ENCODE assay signal across 11 cellular contexts in genomic region chr13:91078093-91078679, GRCh38.
DNase-seq lines count a peak whose midpoint lies in the region; ATAC-seq, FAIRE-seq and TF ChIP-seq lines count a peak whose summit lies in the region.
"Had no signal": no experiment of that assay in that cellular context is flagged by ENCODE, and none has a peak within 500 bp of the region (broad histone marks: within the 10 kb centered on the region; RNA-seq: fewer than 3 reads in every experiment).

No MANE protein-coding gene starts in this region.

- DNase-seq in D721Med (ENCODE audit: insufficient read length, low spot score): no peak
- peak; percentile 53 for DNase-seq in HT-29 (ENCODE audit: low spot score)
- peak; percentile 11 for DNase-seq in SW480 (ENCODE audit: low spot score)
- DNase-seq in kidney tubule cell (ENCODE audit: low spot score): peak; percentile 28
- DNase-seq in activated CD4-positive, alpha-beta memory T cell treated with anti-CD3 and anti-CD28 coated beads, Interleukin-2, amount 10 ng/mL, durations not matched to agents 7 days and 5 days: no peak
- no peak for DNase-seq in natural killer cell treated with Interleukin-12 subunit alpha and Interleukin-12 subunit beta and Interleukin-15 and Interleukin-18, amount 100 ng/mL, for 72 hours (ENCODE audit: low spot score)
- DNase-seq: amniotic stem cell, left cardiac atrium, T-cell had no signal

- no peaks in the 10 kb centered on the region for H3K4me1 Mint-ChIP-seq in activated CD4-positive, alpha-beta memory T cell treated with anti-CD3 and anti-CD28 coated beads, Interleukin-2, amount 10 ng/mL, durations not matched to agents 7 days and 5 days
- H3K4me1 Mint-ChIP-seq in natural killer cell treated with Interleukin-12 subunit alpha and Interleukin-12 subunit beta and Interleukin-15 and Interleukin-18, amount 100 ng/mL, for 72 hours (ENCODE audit: low read depth in 2 of 2): no peaks in the 10 kb centered on the region
- H3K4me1 Mint-ChIP-seq: T-cell had no signal

- H3K4me3 Mint-ChIP-seq in activated CD4-positive, alpha-beta memory T cell treated with anti-CD3 and anti-CD28 coated beads, Interleukin-2, amount 10 ng/mL, durations not matched to agents 7 days and 5 days: no peak overlapping the region
- H3K4me3 Mint-ChIP-seq in natural killer cell treated with Interleukin-12 subunit alpha and Interleukin-12 subunit beta and Interleukin-15 and Interleukin-18, amount 100 ng/mL, for 72 hours: no peak overlapping the region
- H3K4me3 Mint-ChIP-seq: T-cell had no signal

- FAIRE-seq in D721Med (lab: Jason Lieb, UNC): peak; percentile 87

- CTCF ChIA-PET in activated CD4-positive, alpha-beta memory T cell treated with anti-CD3 and anti-CD28 coated beads, Interleukin-2, amount 10 ng/mL, durations not matched to agents 7 days and 5 days (lab: Charles Lee): no interaction called here

- no peaks in the 10 kb centered on the region for H3K9me3 Mint-ChIP-seq in activated CD4-positive, alpha-beta memory T cell treated with anti-CD3 and anti-CD28 coated beads, Interleukin-2, amount 10 ng/mL, durations not matched to agents 7 days and 5 days
- H3K9me3 Mint-ChIP-seq in natural killer cell treated with Interleukin-12 subunit alpha and Interleukin-12 subunit beta and Interleukin-15 and Interleukin-18, amount 100 ng/mL, for 72 hours: peaks cover 3% of the 10 kb centered on the region

- no peak overlapping the region for H3K27ac Mint-ChIP-seq in activated CD4-positive, alpha-beta memory T cell treated with anti-CD3 and anti-CD28 coated beads, Interleukin-2, amount 10 ng/mL, durations not matched to agents 7 days and 5 days
- H3K27ac Mint-ChIP-seq in natural killer cell treated with Interleukin-12 subunit alpha and Interleukin-12 subunit beta and Interleukin-15 and Interleukin-18, amount 100 ng/mL, for 72 hours: no peak overlapping the region
- H3K27ac Mint-ChIP-seq: T-cell had no signal

- H3K36me3 Mint-ChIP-seq in activated CD4-positive, alpha-beta memory T cell treated with anti-CD3 and anti-CD28 coated beads, Interleukin-2, amount 10 ng/mL, durations not matched to agents 7 days and 5 days (ENCODE audit: low read depth): no peaks in the 10 kb centered on the region
- no peaks in the 10 kb centered on the region for H3K36me3 Mint-ChIP-seq in natural killer cell treated with Interleukin-12 subunit alpha and Interleukin-12 subunit beta and Interleukin-15 and Interleukin-18, amount 100 ng/mL, for 72 hours
- H3K36me3 Mint-ChIP-seq: T-cell had no signal

- POLR2A ChIA-PET in activated CD4-positive, alpha-beta memory T cell treated with anti-CD3 and anti-CD28 coated beads, Interleukin-2, amount 10 ng/mL, durations not matched to agents 7 days and 5 days (lab: Charles Lee): no interaction called here

- TF ChIP-seq CTCF in D721Med (IDR thresholded peaks at IDR 0.05; ENCODE audit: insufficient read depth, missing control alignments): peak; percentile 42

- ATAC-seq in natural killer cell treated with Interleukin-12 subunit alpha and Interleukin-12 subunit beta and Interleukin-15 and Interleukin-18, amount 100 ng/mL, for 72 hours: no peak
- ATAC-seq in GM19324 (IDR thresholded peaks at IDR 0.05; ENCODE audit: low FRiP score, unreplicated experiment) (no peak), HG02678 (IDR thresholded peaks at IDR 0.05; ENCODE audit: unreplicated experiment) (no peak)
- ATAC-seq: left cardiac atrium, T-cell had no signal

- H3K27me3 Mint-ChIP-seq in activated CD4-positive, alpha-beta memory T cell treated with anti-CD3 and anti-CD28 coated beads, Interleukin-2, amount 10 ng/mL, durations not matched to agents 7 days and 5 days: no peaks in the 10 kb centered on the region
- no peaks in the 10 kb centered on the region for H3K27me3 Mint-ChIP-seq in natural killer cell treated with Interleukin-12 subunit alpha and Interleukin-12 subunit beta and Interleukin-15 and Interleukin-18, amount 100 ng/mL, for 72 hours

Comparison
In these comparisons a context has a peak if more than half of its experiments do, and no peak if none do; other contexts are left out.
1. DNase-seq: peak in HT-29 (single experiment), SW480 (single experiment) and kidney tubule cell (single experiment); none in D721Med (single experiment), activated CD4-positive, alpha-beta memory T cell treated with anti-CD3 and anti-CD28 coated beads, Interleukin-2, amount 10 ng/mL, durations not matched to agents 7 days and 5 days (single experiment) and natural killer cell treated with Interleukin-12 subunit alpha and Interleukin-12 subunit beta and Interleukin-15 and Interleukin-18, amount 100 ng/mL, for 72 hours (single experiment).